Comparison of ENCODE assay signal across 23 cellular contexts in genomic region chr3:49799105-49799504, GRCh38. TPM values are rescaled to one million over a fixed set of nuclear protein-coding genes. Genes with fewer than 3 reads are reported as not detected.
DNase-seq lines count a peak whose midpoint lies in the region; ATAC-seq, FAIRE-seq and TF ChIP-seq lines count a peak whose summit lies in the region.
"Had no signal": no experiment of that assay in that cellular context is flagged by ENCODE, and none has a peak within 500 bp of the region (broad histone marks: within the 10 kb centered on the region; RNA-seq: fewer than 3 reads in every experiment).

No MANE protein-coding gene starts in this region.

- H3K4me1 ChIP-seq in BLaER1 treated with 17β-estradiol and CSF1 and Interleukin-3, amounts not matched to agents 10 nM and 100 nM: peaks cover 11 to 37% (median 32%) of the 10 kb centered on the region in 10 experiments
- peaks cover 7 to 27% of the 10 kb centered on the region in 2 experiments; a peak in 3 of 5 replicates for H3K4me1 ChIP-seq in K562 (replicated peaks in 1 of 2; ENCODE audit: control insufficient read depth in 2 of 2, insufficient read depth in 2 of 2, low read length in 2 of 2)
- H3K4me1 ChIP-seq in skeletal muscle satellite cell (ENCODE audit: control insufficient read depth, insufficient read depth, low read length): peaks cover 19% of the 10 kb centered on the region
- H3K4me1 ChIP-seq: BE2C had no signal

- peak overlapping the region; percentile 32; the same call in 1 of the 2 replicates for H2AFZ ChIP-seq in K562 (ENCODE audit: low read depth, low read length)
- H2AFZ ChIP-seq: GM23338 had no signal

- TF ChIP-seq POLR2A in K562 (conservative IDR thresholded peaks at IDR 0.05): no peak

- POLR2A ChIA-PET in K562 (lab: Yijun Ruan, JAX): interaction anchor here (0.5 kb wide), 1 partner anchor 141 kb away, joined by 3 read pairs; the partner anchor contains the start of gene RBM6

- H3K4me2 ChIP-seq in BLaER1 treated with 17β-estradiol and CSF1 and Interleukin-3, amounts not matched to agents 10 nM and 100 nM: peak overlapping the region in 6 of 11 experiments; percentile 1 to 28 (median 7); a peak in 4 of 22 replicates
- H3K4me2 ChIP-seq in K562 (ENCODE audit: insufficient read depth, low read length): no peak overlapping the region
- no peak overlapping the region for H3K4me2 ChIP-seq in skeletal muscle satellite cell (ENCODE audit: low read length)
- H3K4me2 ChIP-seq: GM23338 had no signal

- H3K27me3 Mint-ChIP-seq in glutamatergic neuron (ENCODE audit: unreplicated experiment): peaks cover 14% of the 10 kb centered on the region

- peaks cover 4% of the 10 kb centered on the region for H3K9me1 ChIP-seq in K562 (ENCODE audit: control insufficient read depth, insufficient read depth, low read length)

- H3K9me3 ChIP-seq in BLaER1 treated with 17β-estradiol and CSF1 and Interleukin-3, amounts not matched to agents 10 nM and 100 nM (replicated peaks in 1 of 11): no peaks in the 10 kb centered on the region
- H3K9me3 ChIP-seq in K562 (replicated peaks; ENCODE audit: control insufficient read depth, insufficient read depth, low read depth, low read length) (no peaks in the 10 kb centered on the region), skeletal muscle satellite cell (replicated peaks; ENCODE audit: low read length) (no peaks in the 10 kb centered on the region)
- H3K9me3 ChIP-seq: BE2C had no signal

- H3K36me3 ChIP-seq in BLaER1 treated with 17β-estradiol and CSF1 and Interleukin-3, amounts not matched to agents 10 nM and 100 nM: peaks cover 0 to 3% (median 0%) of the 10 kb centered on the region in 11 experiments; a peak in 1 of 22 replicates
- H3K36me3 ChIP-seq in K562 (ENCODE audit: control insufficient read depth, insufficient read depth, low read length): no peaks in the 10 kb centered on the region
- H3K36me3 ChIP-seq in skeletal muscle satellite cell (ENCODE audit: insufficient read depth, low read length): no peaks in the 10 kb centered on the region
- H3K36me3 ChIP-seq: BE2C had no signal

- peaks cover 9% of the 10 kb centered on the region; the same call in 2 of the 3 replicates for H3K79me2 ChIP-seq in K562 (ENCODE audit: control insufficient read depth, insufficient read depth, low read length)

- peaks cover 6 to 16% (median 11%) of the 10 kb centered on the region in 11 experiments; a peak in 16 of 22 replicates for H3K27me3 ChIP-seq in BLaER1 treated with 17β-estradiol and CSF1 and Interleukin-3, amounts not matched to agents 10 nM and 100 nM
- H3K27me3 ChIP-seq in K562 (ENCODE audit: control insufficient read depth in 2 of 2, insufficient read depth in 2 of 2, low read length in 2 of 2): no peaks in the 10 kb centered on the region
- no peaks in the 10 kb centered on the region for H3K27me3 ChIP-seq in skeletal muscle satellite cell (ENCODE audit: control insufficient read depth, insufficient read depth, low read length)
- H3K27me3 ChIP-seq: BE2C had no signal

- peaks cover 2% of the 10 kb centered on the region for H3K4me1 Mint-ChIP-seq in glutamatergic neuron (ENCODE audit: low read depth, unreplicated experiment)

- no peak overlapping the region for H3K4me3 ChIP-seq in BLaER1 treated with 17β-estradiol and CSF1 and Interleukin-3, amounts not matched to agents 10 nM and 100 nM
- H3K4me3 ChIP-seq in K562: no peak overlapping the region
- H3K4me3 ChIP-seq in skeletal muscle satellite cell (ENCODE audit: low read length): no peak overlapping the region
- H3K4me3 ChIP-seq: GM23338 had no signal

- H4K20me1 ChIP-seq in BLaER1 treated with 17β-estradiol and CSF1 and Interleukin-3, amounts not matched to agents 10 nM and 100 nM: no peaks in the 10 kb centered on the region
- no peaks in the 10 kb centered on the region for H4K20me1 ChIP-seq in K562 (replicated peaks; ENCODE audit: control insufficient read depth, insufficient read depth, low read length)

- 22% methylated on average over 1 of the region's 1 CpG for WGBS in K562 (ENCODE audit: insufficient coverage, low coverage, missing lambda C conversion rate)

- no peak for TF ChIP-seq CTCF in K562 (IDR thresholded peaks at IDR 0.05 in 2 of 3, conservative IDR thresholded peaks at IDR 0.05 in 1 of 3; ENCODE audit: insufficient read depth in 2 of 3, low read depth in 1 of 3, low read length in 3 of 3)
- no peak for TF ChIP-seq CTCF in glutamatergic neuron (IDR thresholded peaks at IDR 0.05; ENCODE audit: partially characterized antibody, unreplicated experiment)

- H3K27ac Mint-ChIP-seq in glutamatergic neuron (ENCODE audit: unreplicated experiment): no peak overlapping the region
- H3K27ac Mint-ChIP-seq: GM23338 had no signal

- TF ChIP-seq RAD21 in K562 (CRISPR knock-in tag; conservative IDR thresholded peaks at IDR 0.05 in 1 of 2, IDR thresholded peaks at IDR 0.05 in 1 of 2): no peak

- 0 out of 22 replicates have a peak overlapping the region, but pooled peaks of 1 of the 11 experiments have one; percentile 2 for H3K27ac ChIP-seq in BLaER1 treated with 17β-estradiol and CSF1 and Interleukin-3, amounts not matched to agents 10 nM and 100 nM
- H3K27ac ChIP-seq in K562 (ENCODE audit: extremely low read depth, low read depth, low read length): no peak overlapping the region
- H3K27ac ChIP-seq: HL-60 had no signal

- FAIRE-seq in HTR-8/SVneo (lab: Jason Lieb, UNC) (peak; percentile 26), K562 (lab: Jason Lieb, UNC) (no peak)
- FAIRE-seq: GM12891, GM19239 had no signal

- H3K9me3 Mint-ChIP-seq in glutamatergic neuron (ENCODE audit: unreplicated experiment): peaks cover 8% of the 10 kb centered on the region
- H3K9me3 Mint-ChIP-seq: GM23338 had no signal

- ATAC-seq in K562: no peak
- ATAC-seq: GM23338 had no signal

- no peak overlapping the region for H3K4me3 Mint-ChIP-seq in glutamatergic neuron (ENCODE audit: unreplicated experiment)
- H3K4me3 Mint-ChIP-seq: CD4-positive, alpha-beta memory T cell; GM23338 had no signal

- BruUV-seq in K562 (replicated peaks; lab: Mats Ljungman, UMichigan): no TSS peak

- DNase-seq in HTR-8/SVneo (ENCODE audit: insufficient read length, low spot score) (no peak), K562 (ENCODE audit: extremely low read depth in 1 of 4, low spot score in 3 of 4) (no peak), C1 segment of cervical spinal cord (lab: John Stamatoyannopoulos, UW) (no peak), glutamatergic neuron (no peak), SK-N-DZ (ENCODE audit: low spot score) (no peak)
- DNase-seq: BE2C; CD4-positive, alpha-beta memory T cell; NCI-H1105 treated with DMSO at 0.1 percent for 48 hours; NCI-H1694; NCI-H2081 treated with DMSO at 0.1 percent for 48 hours; NK-92 treated with Interleukin-12 subunit alpha and Interleukin-12 subunit beta, amount 100 ng/mL, for 24 hours; OCI-M1; SIG-M5 had no signal

- TF ChIP-seq EP300 in K562 (IDR thresholded peaks at IDR 0.05; ENCODE audit: low read length): no peak

- CTCF ChIA-PET in K562 (lab: Yijun Ruan, JAX; ENCODE audit: low intra/inter-chr PET ratio): no interaction called here

- no peaks in the 10 kb centered on the region for H3K36me3 Mint-ChIP-seq in glutamatergic neuron (ENCODE audit: unreplicated experiment)

- in situ Hi-C loops in K562 (cut with MboI): no loop called here

- intact Hi-C loops in K562 (cut with micrococcal nuclease): no loop called here

- 0 out of 22 replicates have a peak overlapping the region, but pooled peaks of 3 of the 11 experiments have one; percentile 1 to 21 (median 5) for H3K9ac ChIP-seq in BLaER1 treated with 17β-estradiol and CSF1 and Interleukin-3, amounts not matched to agents 10 nM and 100 nM
- H3K9ac ChIP-seq in K562 (ENCODE audit: insufficient read depth in 1 of 2, low read depth in 2 of 2, low read length in 2 of 2) (0 out of 4 replicates have a peak overlapping the region, but pooled peaks of 1 of the 2 experiments have one; percentile 55), skeletal muscle satellite cell (ENCODE audit: low read depth, low read length) (peak overlapping the region; percentile 9)

RNA-seq across cellular contexts. Expression of gene CDHR4, which starts 0.6 kb away (rescaled TPM):
- 0.93 and 2.2 TPM in 2 replicates for total RNA-seq in K562 (2011; cell fraction: chromatin; rRNA removed; ENCODE audit: low replicate concordance)
- 0.79 and 1.0 TPM in 2 replicates for total RNA-seq in K562 (2011; cell fraction: nucleolus; rRNA removed)
- total RNA-seq in K562 (2011; cell fraction: nucleoplasm; rRNA removed): 1.3 and 1.5 TPM in 2 replicates
- total RNA-seq in K562 (2014; rRNA removed): not detected in 2 replicates
- total RNA-seq in K562 (2014; rRNA removed; fragmentation: Illumina TruSeq; extraction: Trizol): not detected in 2 replicates
- not detected in 2 replicates for total RNA-seq in K562 (2015; rRNA removed; fragmentation: Illumina TruSeq; extraction: Trizol)
- total RNA-seq in K562 (2021): not detected in 2 replicates
- 0.21 and 0.27 TPM in 2 replicates for polyA plus RNA-seq in K562 (2011; rRNA removed)
- polyA plus RNA-seq in K562 (2011; cell fraction: cytosol; rRNA removed): 0.16 and 0.22 TPM in 2 replicates
- polyA plus RNA-seq in K562 (2011; cell fraction: nucleus; rRNA removed): 1.6 and 4.2 TPM in 2 replicates
- polyA plus RNA-seq in K562 (2012): 0.16 and 0.21 TPM in 2 replicates
- polyA plus RNA-seq in K562 (2014; fragmentation: Illumina TruSeq; extraction: Trizol): 0.11 TPM in 1 of 2 replicates, not detected in the other
- polyA plus RNA-seq in K562 (2014; fragmentation: Nextera tagmentation; extraction: Ambion mirVana): not detected
- 0.28 TPM in 1 of 2 replicates, not detected in the other for polyA plus RNA-seq in K562 (2014; rRNA removed)
- not detected in 2 replicates for polyA minus RNA-seq in K562 (2011; rRNA and poly(A)+ RNA removed)
- not detected in 2 replicates for polyA minus RNA-seq in K562 (2011; cell fraction: cytosol; rRNA and poly(A)+ RNA removed)
- 0.54 and 0.56 TPM in 2 replicates for polyA minus RNA-seq in K562 (2011; cell fraction: nucleus; rRNA and poly(A)+ RNA removed)
- total RNA-seq in skeletal muscle satellite cell (2012; rRNA removed): 0.22 TPM in 1 of 2 replicates, not detected in the other
- not detected for total RNA-seq in glutamatergic neuron (ENCODE audit: unreplicated experiment)
- polyA plus RNA-seq in SK-N-DZ (2014; cell fraction: cytosol; rRNA removed): 0.09 TPM in 1 of 2 replicates, not detected in the other
- 0.08 and 1.3 TPM in 2 replicates for polyA plus RNA-seq in SK-N-DZ (2014; cell fraction: nucleus; rRNA removed)
- total RNA-seq: Calu3, HT1080, NCI-H460, RPMI7951 had no signal
- polyA plus RNA-seq: CD4-positive, alpha-beta memory T cell had no signal

RNA-seq across cellular contexts. Expression of gene INKA1, which starts 4.0 kb away (rescaled TPM):
- 1.3 and 12.1 TPM in 2 replicates for total RNA-seq in K562 (2011; cell fraction: chromatin; rRNA removed; ENCODE audit: low replicate concordance)
- 12.7 and 12.9 TPM in 2 replicates for total RNA-seq in K562 (2011; cell fraction: nucleolus; rRNA removed)
- total RNA-seq in K562 (2011; cell fraction: nucleoplasm; rRNA removed): 7.2 TPM in 2 replicates
- total RNA-seq in K562 (2014; rRNA removed): 13.6 and 13.9 TPM in 2 replicates
- total RNA-seq in K562 (2014; rRNA removed; fragmentation: Illumina TruSeq; extraction: Trizol): 1.1 and 1.9 TPM in 2 replicates
- 6.7 and 7.6 TPM in 2 replicates for total RNA-seq in K562 (2015; rRNA removed; fragmentation: Illumina TruSeq; extraction: Trizol)
- 11.1 and 11.2 TPM in 2 replicates for total RNA-seq in K562 (2021)
- 5.2 and 7.2 TPM in 2 replicates for polyA plus RNA-seq in K562 (2011; rRNA removed)
- 7.5 and 29.7 TPM in 2 replicates for polyA plus RNA-seq in K562 (2011; cell fraction: cytosol; rRNA removed)
- polyA plus RNA-seq in K562 (2011; cell fraction: nucleus; rRNA removed): 5.6 and 11.3 TPM in 2 replicates
- polyA plus RNA-seq in K562 (2012): 9.2 and 11.0 TPM in 2 replicates
- polyA plus RNA-seq in K562 (2014; fragmentation: Illumina TruSeq; extraction: Trizol): 3.9 and 7.5 TPM in 2 replicates
- 1 to 10 TPM in 1 of 2 experiments, under 1 TPM in 1; 0.55 to 1.2 TPM for polyA plus RNA-seq in K562 (2014; fragmentation: Nextera tagmentation; extraction: Ambion mirVana)
- 11.2 and 12.8 TPM in 2 replicates for polyA plus RNA-seq in K562 (2014; rRNA removed)
- 2.6 and 5.5 TPM in 2 replicates for polyA minus RNA-seq in K562 (2011; rRNA and poly(A)+ RNA removed)
- polyA minus RNA-seq in K562 (2011; cell fraction: cytosol; rRNA and poly(A)+ RNA removed): 6.2 and 9.4 TPM in 2 replicates
- polyA minus RNA-seq in K562 (2011; cell fraction: nucleus; rRNA and poly(A)+ RNA removed): 10.9 and 11.8 TPM in 2 replicates
- 4.3 and 5.7 TPM in 2 replicates for total RNA-seq in skeletal muscle satellite cell (2012; rRNA removed)
- 4.2 TPM for total RNA-seq in glutamatergic neuron (ENCODE audit: unreplicated experiment)
- polyA plus RNA-seq in SK-N-DZ (2014; cell fraction: cytosol; rRNA removed): 0.59 and 1.4 TPM in 2 replicates
- 2.0 and 4.0 TPM in 2 replicates for polyA plus RNA-seq in SK-N-DZ (2014; cell fraction: nucleus; rRNA removed)

RNA-seq across cellular contexts. Expression of gene IP6K1, which starts 12.8 kb away (rescaled TPM):
- total RNA-seq in K562 (2011; cell fraction: chromatin; rRNA removed; ENCODE audit: low replicate concordance): 68.0 and 181 TPM in 2 replicates
- total RNA-seq in K562 (2011; cell fraction: nucleolus; rRNA removed): 71.4 and 81.3 TPM in 2 replicates
- total RNA-seq in K562 (2011; cell fraction: nucleoplasm; rRNA removed): 41.8 and 80.9 TPM in 2 replicates
- total RNA-seq in K562 (2014; rRNA removed): 13.1 and 18.2 TPM in 2 replicates
- 7.9 and 10.5 TPM in 2 replicates for total RNA-seq in K562 (2014; rRNA removed; fragmentation: Illumina TruSeq; extraction: Trizol)
- total RNA-seq in K562 (2015; rRNA removed; fragmentation: Illumina TruSeq; extraction: Trizol): 12.0 and 12.9 TPM in 2 replicates
- total RNA-seq in K562 (2021): 29.2 and 31.2 TPM in 2 replicates
- polyA plus RNA-seq in K562 (2011; rRNA removed): 27.9 and 31.5 TPM in 2 replicates
- polyA plus RNA-seq in K562 (2011; cell fraction: cytosol; rRNA removed): 18.1 and 28.3 TPM in 2 replicates
- 20.1 and 35.9 TPM in 2 replicates for polyA plus RNA-seq in K562 (2011; cell fraction: nucleus; rRNA removed)
- polyA plus RNA-seq in K562 (2012): 16.9 and 19.5 TPM in 2 replicates
- 13.4 and 16.4 TPM in 2 replicates for polyA plus RNA-seq in K562 (2014; fragmentation: Illumina TruSeq; extraction: Trizol)
- 1 to 10 TPM in 1 of 2 experiments, under 1 TPM in 1; 0.46 to 1.9 TPM for polyA plus RNA-seq in K562 (2014; fragmentation: Nextera tagmentation; extraction: Ambion mirVana)
- 15.4 and 15.6 TPM in 2 replicates for polyA plus RNA-seq in K562 (2014; rRNA removed)
- polyA minus RNA-seq in K562 (2011; rRNA and poly(A)+ RNA removed): 34.2 and 41.7 TPM in 2 replicates
- polyA minus RNA-seq in K562 (2011; cell fraction: cytosol; rRNA and poly(A)+ RNA removed): 28.8 and 32.4 TPM in 2 replicates
- polyA minus RNA-seq in K562 (2011; cell fraction: nucleus; rRNA and poly(A)+ RNA removed): 12.5 and 13.9 TPM in 2 replicates
- total RNA-seq in skeletal muscle satellite cell (2012; rRNA removed): 27.3 and 29.4 TPM in 2 replicates
- 44.6 TPM for total RNA-seq in glutamatergic neuron (ENCODE audit: unreplicated experiment)
- polyA plus RNA-seq in SK-N-DZ (2014; cell fraction: cytosol; rRNA removed): 26.0 and 27.7 TPM in 2 replicates
- polyA plus RNA-seq in SK-N-DZ (2014; cell fraction: nucleus; rRNA removed): 23.3 and 31.0 TPM in 2 replicates

RNA-seq across cellular contexts. Expression of gene UBA7, which starts 14.6 kb away (rescaled TPM):
- total RNA-seq in K562 (2011; cell fraction: chromatin; rRNA removed; ENCODE audit: low replicate concordance): 11.3 and 29.1 TPM in 2 replicates
- 14.5 and 19.2 TPM in 2 replicates for total RNA-seq in K562 (2011; cell fraction: nucleolus; rRNA removed)
- total RNA-seq in K562 (2011; cell fraction: nucleoplasm; rRNA removed): 10.7 and 13.9 TPM in 2 replicates
- total RNA-seq in K562 (2014; rRNA removed) (2.0 and 2.6 TPM in 2 replicates), K562 (2014; rRNA removed; fragmentation: Illumina TruSeq; extraction: Trizol) (0.57 and 0.80 TPM in 2 replicates), K562 (2015; rRNA removed; fragmentation: Illumina TruSeq; extraction: Trizol) (2.5 and 3.0 TPM in 2 replicates), K562 (2021) (3.3 and 3.7 TPM in 2 replicates), glutamatergic neuron (ENCODE audit: unreplicated experiment) (0.54 TPM)
- polyA plus RNA-seq in K562 (2011; rRNA removed) (2.2 and 3.8 TPM in 2 replicates), K562 (2014; fragmentation: Illumina TruSeq; extraction: Trizol) (1.7 and 1.8 TPM in 2 replicates), K562 (2014; fragmentation: Nextera tagmentation; extraction: Ambion mirVana) (under 1 TPM; 0.17 to 0.80 TPM), K562 (2014; rRNA removed) (2.0 and 3.3 TPM in 2 replicates)
- 1.9 and 3.0 TPM in 2 replicates for polyA plus RNA-seq in K562 (2011; cell fraction: cytosol; rRNA removed)
- polyA plus RNA-seq in K562 (2011; cell fraction: nucleus; rRNA removed): 48.0 and 51.2 TPM in 2 replicates
- polyA plus RNA-seq in K562 (2012): 7.0 and 27.5 TPM in 2 replicates
- polyA minus RNA-seq in K562 (2011; rRNA and poly(A)+ RNA removed): 2.1 and 2.6 TPM in 2 replicates
- polyA minus RNA-seq in K562 (2011; cell fraction: cytosol; rRNA and poly(A)+ RNA removed): 1.8 TPM in 1 of 2 replicates, not detected in the other
- 10.2 and 12.9 TPM in 2 replicates for polyA minus RNA-seq in K562 (2011; cell fraction: nucleus; rRNA and poly(A)+ RNA removed)
- 15.0 and 17.7 TPM in 2 replicates for total RNA-seq in skeletal muscle satellite cell (2012; rRNA removed)
- 0.06 TPM in 1 of 2 replicates, not detected in the other for polyA plus RNA-seq in SK-N-DZ (2014; cell fraction: cytosol; rRNA removed)
- polyA plus RNA-seq in SK-N-DZ (2014; cell fraction: nucleus; rRNA removed): 3.5 and 5.4 TPM in 2 replicates

RNA-seq across cellular contexts. Expression of gene TRAIP, which starts 57.3 kb away (rescaled TPM):
- total RNA-seq in K562 (2011; cell fraction: chromatin; rRNA removed; ENCODE audit: low replicate concordance): 34.3 and 75.0 TPM in 2 replicates
- total RNA-seq in K562 (2011; cell fraction: nucleolus; rRNA removed): 42.7 and 43.7 TPM in 2 replicates
- total RNA-seq in K562 (2011; cell fraction: nucleoplasm; rRNA removed): 45.4 and 49.5 TPM in 2 replicates
- total RNA-seq in K562 (2014; rRNA removed) (16.3 and 17.6 TPM in 2 replicates), K562 (2014; rRNA removed; fragmentation: Illumina TruSeq; extraction: Trizol) (12.3 and 14.3 TPM in 2 replicates), K562 (2015; rRNA removed; fragmentation: Illumina TruSeq; extraction: Trizol) (14.6 and 17.3 TPM in 2 replicates), K562 (2021) (20.2 and 24.7 TPM in 2 replicates), glutamatergic neuron (ENCODE audit: unreplicated experiment) (11.3 TPM)
- polyA plus RNA-seq in K562 (2011; rRNA removed) (19.7 and 24.7 TPM in 2 replicates), K562 (2014; fragmentation: Illumina TruSeq; extraction: Trizol) (20.4 and 21.2 TPM in 2 replicates), K562 (2014; fragmentation: Nextera tagmentation; extraction: Ambion mirVana) (10 to 100 TPM; 37.5 to 38.6 TPM), K562 (2014; rRNA removed) (17.8 and 23.0 TPM in 2 replicates)
- polyA plus RNA-seq in K562 (2011; cell fraction: cytosol; rRNA removed): 16.5 and 19.4 TPM in 2 replicates
- 102 and 132 TPM in 2 replicates for polyA plus RNA-seq in K562 (2011; cell fraction: nucleus; rRNA removed)
- polyA plus RNA-seq in K562 (2012): 15.0 and 20.5 TPM in 2 replicates
- polyA minus RNA-seq in K562 (2011; rRNA and poly(A)+ RNA removed): 19.3 and 27.0 TPM in 2 replicates
- polyA minus RNA-seq in K562 (2011; cell fraction: cytosol; rRNA and poly(A)+ RNA removed): 9.0 and 12.7 TPM in 2 replicates
- 19.9 and 23.3 TPM in 2 replicates for polyA minus RNA-seq in K562 (2011; cell fraction: nucleus; rRNA and poly(A)+ RNA removed)
- 4.1 and 5.2 TPM in 2 replicates for total RNA-seq in skeletal muscle satellite cell (2012; rRNA removed)
- 25.6 and 25.9 TPM in 2 replicates for polyA plus RNA-seq in SK-N-DZ (2014; cell fraction: cytosol; rRNA removed)
- polyA plus RNA-seq in SK-N-DZ (2014; cell fraction: nucleus; rRNA removed): 110 and 121 TPM in 2 replicates

Comparison
In these comparisons a context has a peak if more than half of its experiments do, and no peak if none do; other contexts are left out.
1. H3K4me2 ChIP-seq: peak in BLaER1 treated with 17β-estradiol and CSF1 and Interleukin-3, amounts not matched to agents 10 nM and 100 nM (6 of 11); none in K562 (single experiment) and skeletal muscle satellite cell (single experiment).